ENCODE assay signal across 15 cellular contexts in the genomic region with DNA sequence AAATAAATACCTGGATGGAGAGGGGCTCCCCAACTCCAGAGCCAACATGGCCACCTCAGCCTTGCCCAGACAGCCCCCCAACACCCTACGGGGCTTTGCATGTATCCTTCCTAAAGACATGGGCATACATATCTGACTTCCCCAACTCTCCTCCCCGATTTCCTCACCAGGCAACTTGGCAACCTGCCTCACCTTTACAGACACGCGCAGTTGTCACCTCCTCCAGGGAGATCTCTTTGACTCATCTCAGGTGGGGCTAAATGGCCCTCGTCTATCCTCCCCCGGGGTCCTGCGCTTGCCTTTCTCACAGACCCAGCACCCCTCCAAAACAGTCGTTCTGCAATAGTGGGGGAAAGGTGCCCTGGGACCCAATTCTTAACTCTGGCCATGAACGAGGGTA. TPM values are rescaled to one million over a fixed set of nuclear protein-coding genes. Genes with fewer than 3 reads are reported as not detected.
DNase-seq lines count a peak whose midpoint lies in the region; ATAC-seq and TF ChIP-seq lines count a peak whose summit lies in the region.
"Had no signal": no experiment of that assay in that cellular context is flagged by ENCODE, and none has a peak within 500 bp of the region (broad histone marks: within the 10 kb centered on the region; RNA-seq: fewer than 3 reads in every experiment).

No MANE protein-coding gene starts in this region.

- H3K27me3 ChIP-seq in layer of hippocampus (ENCODE audit: control insufficient read depth, insufficient read depth, low read length), result no peaks in the 10 kb centered on the region

- H3K27ac ChIP-seq in angular gyrus (ENCODE audit: low read depth, low read length) (peak overlapping the region; percentile 99), layer of hippocampus (ENCODE audit: low read depth, low read length) (peak overlapping the region; percentile 93)
- H3K27ac ChIP-seq: RWPE1 had no signal

- H3K27me3 Mint-ChIP-seq in activated naive CD4-positive, alpha-beta T cell treated with anti-CD3 and anti-CD28 coated beads, Interleukin-2, amount 10 ng/mL, durations not matched to agents 7 days and 5 days, result peaks cover 36% of the 10 kb centered on the region
- peaks cover 5% of the 10 kb centered on the region for H3K27me3 Mint-ChIP-seq in type B pancreatic cell

- H3K36me3 Mint-ChIP-seq in activated naive CD4-positive, alpha-beta T cell treated with anti-CD3 and anti-CD28 coated beads, Interleukin-2, amount 50 U/mL, for 72 hours, result no peaks in the 10 kb centered on the region
- no peaks in the 10 kb centered on the region for H3K36me3 Mint-ChIP-seq in activated naive CD4-positive, alpha-beta T cell treated with anti-CD3 and anti-CD28 coated beads, Interleukin-2, amount 10 ng/mL, durations not matched to agents 7 days and 5 days
- H3K36me3 Mint-ChIP-seq in type B pancreatic cell, result no peaks in the 10 kb centered on the region
- H3K36me3 Mint-ChIP-seq: CD14-positive monocyte had no signal

- CTCF ChIA-PET in activated naive CD4-positive, alpha-beta T cell treated with anti-CD3 and anti-CD28 coated beads, Interleukin-2, amount 10 ng/mL, durations not matched to agents 7 days and 5 days (lab: Charles Lee), result no interaction called here

- peak; percentile 1 to 33 for DNase-seq in activated naive CD4-positive, alpha-beta T cell treated with anti-CD3 and anti-CD28 coated beads, Interleukin-2, amount 50 U/mL, for 72 hours (ENCODE audit: low spot score in 2 of 2)
- no peak for DNase-seq in activated naive CD4-positive, alpha-beta T cell treated with anti-CD3 and anti-CD28 coated beads, Interleukin-2, amount 10 ng/mL, durations not matched to agents 7 days and 5 days
- DNase-seq in type B pancreatic cell (ENCODE audit: extremely low spot score, unreplicated experiment), result peak; percentile 44
- no peak for DNase-seq in DMS 273 (lab: John Stamatoyannopoulos, UW; ENCODE audit: unreplicated experiment)
- DNase-seq in SW 1271 (lab: John Stamatoyannopoulos, UW), result no peak
- DNase-seq: EL, NCI-H187, NCI-H748 treated with DMSO at 0.1 percent for 48 hours, PC-3 had no signal

- no peak overlapping the region for H3K27ac Mint-ChIP-seq in activated naive CD4-positive, alpha-beta T cell treated with anti-CD3 and anti-CD28 coated beads, Interleukin-2, amount 50 U/mL, for 72 hours
- no peak overlapping the region for H3K27ac Mint-ChIP-seq in activated naive CD4-positive, alpha-beta T cell treated with anti-CD3 and anti-CD28 coated beads, Interleukin-2, amount 10 ng/mL, durations not matched to agents 7 days and 5 days
- no peak overlapping the region for H3K27ac Mint-ChIP-seq in type B pancreatic cell

- no peak for TF ChIP-seq CTCF in type B pancreatic cell (conservative IDR thresholded peaks at IDR 0.05)

- H3K4me3 Mint-ChIP-seq in activated naive CD4-positive, alpha-beta T cell treated with anti-CD3 and anti-CD28 coated beads, Interleukin-2, amount 10 ng/mL, durations not matched to agents 7 days and 5 days, result no peak overlapping the region
- H3K4me3 Mint-ChIP-seq in type B pancreatic cell, result no peak overlapping the region
- H3K4me3 Mint-ChIP-seq: CD14-positive monocyte had no signal

- H3K9me3 Mint-ChIP-seq in activated naive CD4-positive, alpha-beta T cell treated with anti-CD3 and anti-CD28 coated beads, Interleukin-2, amount 50 U/mL, for 72 hours, result no peaks in the 10 kb centered on the region
- no peaks in the 10 kb centered on the region for H3K9me3 Mint-ChIP-seq in activated naive CD4-positive, alpha-beta T cell treated with anti-CD3 and anti-CD28 coated beads, Interleukin-2, amount 10 ng/mL, durations not matched to agents 7 days and 5 days
- peaks cover 3% of the 10 kb centered on the region for H3K9me3 Mint-ChIP-seq in type B pancreatic cell

- no peak for ATAC-seq in activated naive CD4-positive, alpha-beta T cell treated with anti-CD3 and anti-CD28 coated beads, Interleukin-2, amount 50 U/mL, for 72 hours
- ATAC-seq in GM19328 (IDR thresholded peaks at IDR 0.05; ENCODE audit: unreplicated experiment), result no peak
- ATAC-seq: K562, PC-3 had no signal

- H3K4me1 Mint-ChIP-seq in activated naive CD4-positive, alpha-beta T cell treated with anti-CD3 and anti-CD28 coated beads, Interleukin-2, amount 10 ng/mL, durations not matched to agents 7 days and 5 days, result no peaks in the 10 kb centered on the region
- H3K4me1 Mint-ChIP-seq in type B pancreatic cell (ENCODE audit: unreplicated experiment), result no peaks in the 10 kb centered on the region
- H3K4me1 Mint-ChIP-seq: CD14-positive monocyte had no signal

RNA-seq across cellular contexts. Expression of a gene that starts 10.6 kb away (rescaled TPM):
- 10 to 100 TPM; 43.0 to 98.3 TPM for total RNA-seq in activated naive CD4-positive, alpha-beta T cell treated with anti-CD3 and anti-CD28 coated beads, Interleukin-2, amount 50 U/mL, for 72 hours
- 26.3 and 63.4 TPM in 2 replicates for total RNA-seq in type B pancreatic cell (ENCODE audit: low replicate concordance)

Comparison
In these comparisons a context has a peak if more than half of its experiments do, and no peak if none do; other contexts are left out.
1. DNase-seq: peak in activated naive CD4-positive, alpha-beta T cell treated with anti-CD3 and anti-CD28 coated beads, Interleukin-2, amount 50 U/mL, for 72 hours (2 of 2) and type B pancreatic cell (single experiment); none in activated naive CD4-positive, alpha-beta T cell treated with anti-CD3 and anti-CD28 coated beads, Interleukin-2, amount 10 ng/mL, durations not matched to agents 7 days and 5 days (single experiment), DMS 273 (single experiment) and SW 1271 (0 of 2).